19 cellular contexts compared by ENCODE assay signal in the genomic region with DNA sequence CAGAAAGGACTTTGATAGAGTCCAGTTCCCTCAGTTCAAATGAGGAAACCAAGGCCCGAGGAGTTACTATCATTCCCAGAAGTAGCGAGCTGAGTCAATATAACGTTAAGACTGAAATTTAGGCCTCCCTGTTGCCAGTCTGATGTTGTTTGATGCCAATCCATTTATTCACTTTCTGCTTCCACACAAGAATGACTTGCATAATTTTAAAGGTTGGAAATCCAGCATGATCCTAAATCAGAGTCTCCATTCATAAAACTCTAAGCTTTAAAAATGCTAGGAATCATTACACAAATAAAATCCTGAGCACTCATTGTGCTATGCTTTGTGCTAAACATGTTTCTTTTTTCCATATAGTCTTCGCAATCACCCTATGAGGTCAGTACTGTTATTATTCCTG.
DNase-seq lines count a peak whose midpoint lies in the region; ATAC-seq, FAIRE-seq and TF ChIP-seq lines count a peak whose summit lies in the region.
"Had no signal": no experiment of that assay in that cellular context is flagged by ENCODE, and none has a peak within 500 bp of the region (broad histone marks: within the 10 kb centered on the region; RNA-seq: fewer than 3 reads in every experiment).

No MANE protein-coding gene starts in this region.

- H2AFZ ChIP-seq in PC-9 (peak overlapping the region; percentile 43; the same call in 1 of the 2 replicates), smooth muscle cell (ENCODE audit: low read depth) (peak overlapping the region; percentile 14)
- H2AFZ ChIP-seq: GM23248 had no signal

- intact Hi-C loops in PC-9 (cut with micrococcal nuclease; ENCODE audit: unreplicated experiment) = loop anchor here (10.0 kb wide), 2 partner anchors 689 to 1339 kb away; no protein-coding TSS in a partner anchor

- H3K4me1 ChIP-seq in A549 (no peaks in the 10 kb centered on the region), PC-9 (replicated peaks; ENCODE audit: insufficient read depth) (no peaks in the 10 kb centered on the region), smooth muscle cell (ENCODE audit: low read depth) (no peaks in the 10 kb centered on the region)
- H3K4me1 ChIP-seq: HAP-1 had no signal

- WGBS in A549 (ENCODE audit: missing lambda C conversion rate) = 93% methylated on average over 4 of the region's 4 CpGs
- 87% methylated on average over 4 of the region's 4 CpGs for WGBS in smooth muscle cell (ENCODE audit: low lambda C conversion rate)

- no peak for TF ChIP-seq RAD21 in A549 (conservative IDR thresholded peaks at IDR 0.05 in 1 of 2, IDR thresholded peaks at IDR 0.05 in 1 of 2)

- no peaks in the 10 kb centered on the region for H4K20me1 ChIP-seq in PC-9 (ENCODE audit: insufficient read depth)
- no peaks in the 10 kb centered on the region for H4K20me1 ChIP-seq in smooth muscle cell (ENCODE audit: low read depth)
- H4K20me1 ChIP-seq: BLaER1 treated with 17β-estradiol and CSF1 and Interleukin-3, amounts not matched to agents 10 nM and 100 nM had no signal

- H3K9me3 ChIP-seq in A549 (no peaks in the 10 kb centered on the region), PC-9 (ENCODE audit: insufficient read depth, low read depth) (no peaks in the 10 kb centered on the region), smooth muscle cell (replicated peaks; ENCODE audit: low read depth) (no peaks in the 10 kb centered on the region)
- H3K9me3 ChIP-seq: BLaER1 treated with 17β-estradiol and CSF1 and Interleukin-3, amounts not matched to agents 10 nM and 100 nM; HAP-1 had no signal

- TF ChIP-seq POLR2A in A549 (IDR thresholded peaks at IDR 0.05; ENCODE audit: low read length) (no peak), H54 (IDR thresholded peaks at IDR 0.05; ENCODE audit: low read depth, low read length) (no peak)

- ATAC-seq in A549 (no peak), left lobe of liver (no peak)

- TF ChIP-seq CTCF in A549 (IDR thresholded peaks at IDR 0.05) (no peak), PC-9 (conservative IDR thresholded peaks at IDR 0.05) (no peak), smooth muscle cell (IDR thresholded peaks at IDR 0.05; ENCODE audit: borderline replicate concordance, insufficient read depth, poor library complexity, severe bottlenecking) (no peak)

- H3K4me2 ChIP-seq in A549 = no peak overlapping the region
- no peak overlapping the region for H3K4me2 ChIP-seq in PC-9
- H3K4me2 ChIP-seq in smooth muscle cell = no peak overlapping the region
- H3K4me2 ChIP-seq: BLaER1 treated with 17β-estradiol and CSF1 and Interleukin-3, amounts not matched to agents 10 nM and 100 nM had no signal

- H3K4me3 ChIP-seq in A549 (no peak overlapping the region), PC-9 (no peak overlapping the region), smooth muscle cell (no peak overlapping the region)
- H3K4me3 ChIP-seq: BLaER1 treated with 17β-estradiol and CSF1 and Interleukin-3, amounts not matched to agents 10 nM and 100 nM; GM23248; HAP-1 had no signal

- POLR2A ChIA-PET in A549 (lab: Yijun Ruan, JAX) = no interaction called here
- POLR2A ChIA-PET in PC-9 (lab: Charles Lee; ENCODE audit: unreplicated experiment) = no interaction called here

- no peak for FAIRE-seq in A549 (lab: Jason Lieb, UNC)
- peak; percentile 84 for FAIRE-seq in H54 (lab: Jason Lieb, UNC)
- FAIRE-seq: G401.6, GM12892, GM19239, H1 had no signal

- H3K9me2 ChIP-seq in PC-9 (ENCODE audit: insufficient read depth) = 0 out of 2 replicates have a peak, but pooled peaks cover 3% of the 10 kb centered on the region

- H3K27ac ChIP-seq in A549 (no peak overlapping the region), PC-9 (no peak overlapping the region), smooth muscle cell (ENCODE audit: low read depth) (no peak overlapping the region)
- H3K27ac ChIP-seq: BLaER1 treated with 17β-estradiol and CSF1 and Interleukin-3, amounts not matched to agents 10 nM and 100 nM; GM23248 had no signal

- H3K9ac ChIP-seq in smooth muscle cell (ENCODE audit: low read depth) = no peak overlapping the region
- H3K9ac ChIP-seq: BLaER1 treated with 17β-estradiol and CSF1 and Interleukin-3, amounts not matched to agents 10 nM and 100 nM; GM23248 had no signal

- BruUV-seq in PC-9 (replicated peaks; lab: Mats Ljungman, UMichigan) = no TSS peak

- H3F3A ChIP-seq in PC-9 (ENCODE audit: insufficient read depth, low read depth) (no peaks in the 10 kb centered on the region), smooth muscle cell (ENCODE audit: low read depth) (no peaks in the 10 kb centered on the region)

- no peaks in the 10 kb centered on the region for H3K27me3 ChIP-seq in PC-9 (ENCODE audit: insufficient read depth, low read depth)
- no peaks in the 10 kb centered on the region for H3K27me3 ChIP-seq in smooth muscle cell (ENCODE audit: low read depth)
- H3K27me3 ChIP-seq: BLaER1 treated with 17β-estradiol and CSF1 and Interleukin-3, amounts not matched to agents 10 nM and 100 nM had no signal

- DNase-seq in A549 (ENCODE audit: low read depth in 1 of 2, low spot score in 1 of 2) (no peak), H54 (ENCODE audit: insufficient read length, low spot score) (no peak), PC-9 (no peak), smooth muscle cell (lab: John Stamatoyannopoulos, UW; ENCODE audit: unreplicated experiment) (no peak), AG20443 (ENCODE audit: low spot score) (no peak), left lobe of liver (ENCODE audit: low spot score) (no peak), DMS53 (lab: John Stamatoyannopoulos, UW) (no peak)
- DNase-seq: 8988T; CD4-positive, alpha-beta T cell; CD8-positive, alpha-beta memory T cell; DND-41; GM23248; HFFc6 had no signal

- H3K36me3 ChIP-seq in PC-9 (ENCODE audit: low read depth) (no peaks in the 10 kb centered on the region), smooth muscle cell (ENCODE audit: low read depth) (no peaks in the 10 kb centered on the region)
- H3K36me3 ChIP-seq: HAP-1 had no signal

- CTCF ChIA-PET in A549 (lab: Yijun Ruan, JAX) = no interaction called here
- CTCF ChIA-PET in PC-9 (lab: Charles Lee) = no interaction called here

- H3K79me2 ChIP-seq in PC-9 (ENCODE audit: low read depth) (no peaks in the 10 kb centered on the region), smooth muscle cell (ENCODE audit: low read depth) (no peaks in the 10 kb centered on the region)

- no peak for TF ChIP-seq EP300 in A549 (IDR thresholded peaks at IDR 0.05)

TF ChIP-seq in A549, 52 proteins besides CTCF, POLR2A, EP300 and RAD21:
- TF ChIP-seq, protein P1, sequence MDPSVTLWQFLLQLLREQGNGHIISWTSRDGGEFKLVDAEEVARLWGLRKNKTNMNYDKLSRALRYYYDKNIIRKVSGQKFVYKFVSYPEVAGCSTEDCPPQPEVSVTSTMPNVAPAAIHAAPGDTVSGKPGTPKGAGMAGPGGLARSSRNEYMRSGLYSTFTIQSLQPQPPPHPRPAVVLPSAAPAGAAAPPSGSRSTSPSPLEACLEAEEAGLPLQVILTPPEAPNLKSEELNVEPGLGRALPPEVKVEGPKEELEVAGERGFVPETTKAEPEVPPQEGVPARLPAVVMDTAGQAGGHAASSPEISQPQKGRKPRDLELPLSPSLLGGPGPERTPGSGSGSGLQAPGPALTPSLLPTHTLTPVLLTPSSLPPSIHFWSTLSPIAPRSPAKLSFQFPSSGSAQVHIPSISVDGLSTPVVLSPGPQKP (IDR thresholded peaks at IDR 0.05; ENCODE audit: low read depth, low read length) = no peak
- peak; percentile 69 for TF ChIP-seq NFE2L2 (conservative IDR thresholded peaks at IDR 0.05; ENCODE audit: low read length)
